In the genomic region with DNA sequence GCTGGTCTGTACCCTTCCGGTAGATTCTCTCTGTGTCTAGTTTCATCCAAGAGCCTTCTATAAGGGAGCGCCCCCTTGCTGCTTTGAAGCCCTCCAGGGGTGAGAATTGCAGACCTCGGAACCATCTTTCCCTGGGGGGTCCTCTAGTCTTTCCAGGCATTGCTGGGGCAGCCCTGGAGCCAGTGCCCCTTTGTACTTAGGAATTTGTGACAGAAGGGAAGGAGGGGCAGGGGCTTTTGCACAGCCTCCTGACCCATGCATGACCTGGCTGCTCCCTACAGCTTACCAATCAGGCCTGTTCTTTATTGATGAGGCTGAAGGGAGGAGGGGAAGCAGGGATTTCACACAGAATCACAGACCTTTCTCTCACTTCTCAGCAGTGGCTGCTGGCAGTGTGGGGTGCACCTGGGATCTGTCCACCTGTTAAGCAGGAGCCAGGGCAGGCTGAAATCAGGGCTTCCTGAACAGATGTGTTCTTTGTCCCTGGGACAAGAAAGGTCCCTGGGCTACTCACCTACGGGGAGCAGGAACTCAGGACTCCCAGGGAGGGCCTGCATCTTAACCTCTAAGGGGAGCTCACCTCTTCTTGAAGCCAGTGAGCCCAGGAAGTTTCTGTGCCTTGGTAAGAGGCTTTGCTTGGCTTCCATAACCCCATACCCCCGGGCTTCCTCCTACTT, we compare ENCODE assay signal across 23 cellular contexts. TPM values are rescaled to one million over a fixed set of nuclear protein-coding genes. Genes with fewer than 3 reads are reported as not detected.
DNase-seq lines count a peak whose midpoint lies in the region; ATAC-seq, FAIRE-seq and TF ChIP-seq lines count a peak whose summit lies in the region.
"Had no signal": no experiment of that assay in that cellular context is flagged by ENCODE, and none has a peak within 500 bp of the region (broad histone marks: within the 10 kb centered on the region; RNA-seq: fewer than 3 reads in every experiment).

No MANE protein-coding gene starts in this region.

- no peaks in the 10 kb centered on the region for H3K9me3 ChIP-seq in A673 (ENCODE audit: low read depth, low read length, poor library complexity, severe bottlenecking)
- H3K9me3 ChIP-seq in HUES64 (ENCODE audit: insufficient read depth, low read depth, low read length) = 0 out of 2 replicates have a peak, but pooled peaks cover 2% of the 10 kb centered on the region
- H3K9me3 ChIP-seq in H1 (ENCODE audit: insufficient read depth in 2 of 2, low read depth in 1 of 2, low read length in 1 of 2) = no peaks in the 10 kb centered on the region
- H3K9me3 ChIP-seq in neuronal stem cell (replicated peaks in 1 of 2; ENCODE audit: control insufficient read depth in 2 of 2, insufficient read depth in 1 of 2, low read depth in 1 of 2, low read length in 2 of 2) = peaks cover 0 to 17% of the 10 kb centered on the region in 2 donors
- 0 out of 2 replicates have a peak, but pooled peaks cover 3% of the 10 kb centered on the region for H3K9me3 ChIP-seq in Caco-2
- H3K9me3 ChIP-seq: Peyer's patch, testis had no signal

- BruUV-seq in A673 (replicated peaks; lab: Mats Ljungman, UMichigan) (no TSS peak), Caco-2 (replicated peaks; lab: Mats Ljungman, UMichigan) (no TSS peak)

- no peak overlapping the region for H3K4me3 ChIP-seq in A673 (ENCODE audit: low read depth, low read length, poor library complexity, severe bottlenecking)
- H3K4me3 ChIP-seq in HUES64 (ENCODE audit: low read length) = no peak overlapping the region
- no peak overlapping the region; a peak in 1 of 8 replicates for H3K4me3 ChIP-seq in H1 (ENCODE audit: extremely low read depth in 1 of 4, insufficient read depth in 2 of 4, low read depth in 3 of 4, low read length in 4 of 4)
- H3K4me3 ChIP-seq in neuronal stem cell (ENCODE audit: low read length in 2 of 2) = no peak overlapping the region
- H3K4me3 ChIP-seq in Caco-2 (ENCODE audit: low read depth, low read length) = no peak overlapping the region
- H3K4me3 ChIP-seq: GM23248, Peyer's patch, testis had no signal

- no peaks in the 10 kb centered on the region for H3K79me2 ChIP-seq in H1 (ENCODE audit: control insufficient read depth in 1 of 2, insufficient read depth in 2 of 2, low read length in 2 of 2)

- no peak overlapping the region for H3K4me3 Mint-ChIP-seq in Caco-2 (ENCODE audit: unreplicated experiment)
- no peak overlapping the region for H3K4me3 Mint-ChIP-seq in stimulated activated effector memory CD8-positive, alpha-beta T cell treated with anti-CD3 and anti-CD28 coated beads, Interleukin-12 subunit alpha, Interleukin-12 subunit beta, amount 100 ng/mL, for 72 hours
- H3K4me3 Mint-ChIP-seq: activated CD4-positive, alpha-beta memory T cell treated with anti-CD3 and anti-CD28 coated beads, Interleukin-2, amount 10 ng/mL, durations not matched to agents 7 days and 5 days; activated naive CD4-positive, alpha-beta T cell treated with anti-CD3 and anti-CD28 coated beads, Interleukin-2, amount 50 U/mL, for 24 hours; CD4-positive, alpha-beta T cell; T-helper 1 cell treated with Interleukin-12 subunit alpha and Interleukin-12 subunit beta and Interleukin-4 antibody, amounts not matched to agents 30 μg/mL and 1 μg/mL, for 36 hours had no signal

- no peak overlapping the region for H2BK5ac ChIP-seq in H1 (ENCODE audit: low read depth, low read length)
- H2BK5ac ChIP-seq in neuronal stem cell (ENCODE audit: low read length) = no peak overlapping the region

- no peak overlapping the region for H4K91ac ChIP-seq in H1 (replicated peaks; ENCODE audit: insufficient read length, low read length)
- H4K91ac ChIP-seq in neuronal stem cell (ENCODE audit: low read depth, low read length, poor library complexity) = no peak overlapping the region

- H3K79me1 ChIP-seq in H1 (ENCODE audit: low read depth, low read length) (no peaks in the 10 kb centered on the region), neuronal stem cell (ENCODE audit: low read depth, low read length) (peaks cover 6% of the 10 kb centered on the region)

- 0 out of 2 replicates have a peak overlapping the region, but pooled peaks have one; percentile 65 for H2AK5ac ChIP-seq in H1 (ENCODE audit: low read depth, low read length)
- no peak overlapping the region for H2AK5ac ChIP-seq in neuronal stem cell (ENCODE audit: low read depth, low read length)

- TF ChIP-seq RAD21 in H1 (IDR thresholded peaks at IDR 0.05 in 1 of 2, conservative IDR thresholded peaks at IDR 0.05 in 1 of 2; ENCODE audit: low read depth in 2 of 2, low read length in 2 of 2) = no peak

- intact Hi-C loops in A673 (cut with micrococcal nuclease; ENCODE audit: unreplicated experiment) (no loop called here), Caco-2 (cut with micrococcal nuclease; ENCODE audit: unreplicated experiment) (no loop called here)

- H3K27ac ChIP-seq in A673 (ENCODE audit: low read depth, low read length, poor library complexity, severe bottlenecking) (peak overlapping the region; percentile 20), HUES64 (ENCODE audit: low read depth, low read length) (0 out of 2 replicates have a peak overlapping the region, but pooled peaks have one; percentile 24), H1 (ENCODE audit: low read depth, low read length) (no peak overlapping the region), neuronal stem cell (replicated peaks; ENCODE audit: low read length) (peak overlapping the region; percentile 64)
- H3K27ac ChIP-seq: GM23248, Peyer's patch, testis had no signal

- no peak overlapping the region for H3K56ac ChIP-seq in H1 (replicated peaks; ENCODE audit: insufficient read length, low read depth, low read length)

- TF ChIP-seq EP300 in H1 (IDR thresholded peaks at IDR 0.05; ENCODE audit: borderline replicate concordance in 1 of 2, low read depth in 2 of 2, low read length in 2 of 2) = no peak

- ATAC-seq in activated CD4-positive, CD25-positive, alpha-beta regulatory T cell treated with anti-CD3 and anti-CD28 coated beads, Interleukin-2, amount 50 U/mL, for 24 hours = no peak
- no peak for ATAC-seq in stimulated activated effector memory CD8-positive, alpha-beta T cell treated with anti-CD3 and anti-CD28 coated beads, Interleukin-12 subunit alpha, Interleukin-12 subunit beta, amount 100 ng/mL, for 72 hours
- ATAC-seq: sciatic nerve had no signal

- H3K23ac ChIP-seq in H1 (ENCODE audit: insufficient read length) (no peak overlapping the region), neuronal stem cell (ENCODE audit: low read depth, low read length, poor library complexity) (no peak overlapping the region)

- H3K27me3 Mint-ChIP-seq in Caco-2 (ENCODE audit: insufficient read depth, unreplicated experiment) = peaks cover 3% of the 10 kb centered on the region

- H2BK12ac ChIP-seq in H1 (ENCODE audit: low read depth, low read length) (no peak overlapping the region), neuronal stem cell (ENCODE audit: low read length) (no peak overlapping the region)

- H3K18ac ChIP-seq in H1 (ENCODE audit: extremely low read depth, low read length) (0 out of 2 replicates have a peak overlapping the region, but pooled peaks have one; percentile 28), neuronal stem cell (ENCODE audit: low read length) (no peak overlapping the region)

- no peaks in the 10 kb centered on the region for H3K4me1 Mint-ChIP-seq in Caco-2 (ENCODE audit: low read depth, unreplicated experiment)
- no peaks in the 10 kb centered on the region for H3K4me1 Mint-ChIP-seq in stimulated activated effector memory CD8-positive, alpha-beta T cell treated with anti-CD3 and anti-CD28 coated beads, Interleukin-12 subunit alpha, Interleukin-12 subunit beta, amount 100 ng/mL, for 72 hours
- H3K4me1 Mint-ChIP-seq: activated CD4-positive, alpha-beta memory T cell treated with anti-CD3 and anti-CD28 coated beads, Interleukin-2, amount 10 ng/mL, durations not matched to agents 7 days and 5 days; activated naive CD4-positive, alpha-beta T cell treated with anti-CD3 and anti-CD28 coated beads, Interleukin-2, amount 50 U/mL, for 24 hours had no signal

- peak; percentile 32 for FAIRE-seq in H1 (lab: Jason Lieb, UNC)
- FAIRE-seq: colon, endometrium had no signal

- H4K20me1 ChIP-seq in H1 (replicated peaks in 1 of 2; ENCODE audit: control insufficient read depth in 1 of 2, insufficient read depth in 2 of 2, low read length in 2 of 2) = no peaks in the 10 kb centered on the region

- H3K27me3 ChIP-seq in A673 (replicated peaks; ENCODE audit: insufficient read depth, low read depth, low read length, poor library complexity) (no peaks in the 10 kb centered on the region), HUES64 (ENCODE audit: insufficient read depth, low read length) (no peaks in the 10 kb centered on the region), H1 (replicated peaks in 1 of 4; ENCODE audit: control insufficient read depth in 3 of 4, extremely low read depth in 1 of 4, insufficient read depth in 3 of 4, low read length in 3 of 4) (no peaks in the 10 kb centered on the region; a peak in 1 of 7 replicates), neuronal stem cell (ENCODE audit: control insufficient read depth in 3 of 3, insufficient read depth in 3 of 3, low read depth in 1 of 3, low read length in 3 of 3) (no peaks in the 10 kb centered on the region), Caco-2 (replicated peaks; ENCODE audit: control insufficient read depth, insufficient read depth, low read length) (no peaks in the 10 kb centered on the region)
- H3K27me3 ChIP-seq: Peyer's patch, testis had no signal

- H3K36me3 Mint-ChIP-seq in Caco-2 (ENCODE audit: insufficient read depth, unreplicated experiment) = no peaks in the 10 kb centered on the region
- H3K36me3 Mint-ChIP-seq in stimulated activated effector memory CD8-positive, alpha-beta T cell treated with anti-CD3 and anti-CD28 coated beads, Interleukin-12 subunit alpha, Interleukin-12 subunit beta, amount 100 ng/mL, for 72 hours = no peaks in the 10 kb centered on the region
- H3K36me3 Mint-ChIP-seq: activated naive CD4-positive, alpha-beta T cell treated with anti-CD3 and anti-CD28 coated beads, Interleukin-2, amount 50 U/mL, for 24 hours had no signal

- CTCF ChIA-PET in A673 (lab: Charles Lee) = interaction anchor here (2.9 kb wide), 1 partner anchor 8 kb away, joined by 17 read pairs; no protein-coding TSS in a partner anchor
- CTCF ChIA-PET in H1 (lab: Charles Lee; ENCODE audit: partially characterized antibody) = interaction anchor here (0.8 to 6.9 kb wide), 9 partner anchors 8 to 68 kb away, joined by 3 to 39 read pairs (median 4); no protein-coding TSS in a partner anchor
- CTCF ChIA-PET in Caco-2 (lab: Charles Lee) = no interaction called here

- DNase-seq in A673 (ENCODE audit: low spot score) (no peak), H1 (ENCODE audit: low read depth in 1 of 2, low spot score in 2 of 2) (peak in 1 of 2 experiments; percentile 52), neuronal stem cell (ENCODE audit: low spot score) (peak; percentile 76), Caco-2 (no peak), DMS153 treated with DMSO at 0.1 percent for 48 hours (lab: John Stamatoyannopoulos, UW; ENCODE audit: unreplicated experiment) (no peak)
- no peak for DNase-seq in stimulated activated effector memory CD8-positive, alpha-beta T cell treated with anti-CD3 and anti-CD28 coated beads, Interleukin-12 subunit alpha, Interleukin-12 subunit beta, amount 100 ng/mL, for 72 hours (ENCODE audit: low spot score in 2 of 2)
- DNase-seq: activated CD4-positive, alpha-beta memory T cell treated with anti-CD3 and anti-CD28 coated beads, Interleukin-2, amount 10 ng/mL, durations not matched to agents 7 days and 5 days; activated T-cell treated with anti-CD3 and anti-CD28 coated beads, Interleukin-2, amount 50 U/mL, for 48 hours; CD4-positive, alpha-beta T cell; DMS153; glutamatergic neuron; NCI-H146; NCI-H774; Peyer's patch; testis had no signal

- no peak overlapping the region for H2BK120ac ChIP-seq in H1 (replicated peaks; ENCODE audit: low read depth, low read length)
- H2BK120ac ChIP-seq in neuronal stem cell (ENCODE audit: low read depth, low read length) = no peak overlapping the region

- no peaks in the 10 kb centered on the region for H3K23me2 ChIP-seq in H1 (ENCODE audit: low read depth, low read length)

- 49% methylated on average over 5 of the region's 5 CpGs for WGBS in HUES64
- WGBS in H1 (ENCODE audit: extremely low coverage in 1 of 2, insufficient coverage in 1 of 2, insufficient read length in 1 of 2, insufficient replicate concordance in 2 of 2, low coverage in 1 of 2, low lambda C conversion rate in 2 of 2, missing lambda C conversion rate in 1 of 2), 2 experiments = 47% methylated on average over 5 of the region's 5 CpGs; no CpG with 5 or more reads in 1 of the 2 experiments
- WGBS in neuronal stem cell (ENCODE audit: extremely low coverage in 2 of 2, insufficient read length in 2 of 2, insufficient replicate concordance in 1 of 2), 2 donors = no CpG with 5 or more reads among the region's 5 CpGs

- TF ChIP-seq CTCF in A673 (conservative IDR thresholded peaks at IDR 0.05; ENCODE audit: low read depth, low read length) (no peak), H1 (IDR thresholded peaks at IDR 0.05; ENCODE audit: control extremely low read depth in 1 of 3, insufficient read depth in 1 of 3, low read depth in 1 of 3, low read length in 3 of 3) (peak in 2 of 3 experiments; percentile 13 to 14; a peak in 2 of 4 replicates), Caco-2 (IDR thresholded peaks at IDR 0.05; ENCODE audit: insufficient read depth in 1 of 2, low read depth in 1 of 2, low read length in 1 of 2, severe bottlenecking in 1 of 2, unreplicated experiment in 1 of 2) (peak in 1 of 2 experiments; percentile 8)

- H2BK15ac ChIP-seq in H1 (ENCODE audit: low read length) (no peak overlapping the region), neuronal stem cell (ENCODE audit: low read length) (no peak overlapping the region)

- H3K9me3 Mint-ChIP-seq in Caco-2 (ENCODE audit: unreplicated experiment) = no peaks in the 10 kb centered on the region
- no peaks in the 10 kb centered on the region for H3K9me3 Mint-ChIP-seq in stimulated activated effector memory CD8-positive, alpha-beta T cell treated with anti-CD3 and anti-CD28 coated beads, Interleukin-12 subunit alpha, Interleukin-12 subunit beta, amount 100 ng/mL, for 72 hours
- H3K9me3 Mint-ChIP-seq: activated CD4-positive, alpha-beta memory T cell treated with anti-CD3 and anti-CD28 coated beads, Interleukin-2, amount 10 ng/mL, durations not matched to agents 7 days and 5 days; activated naive CD4-positive, alpha-beta T cell treated with anti-CD3 and anti-CD28 coated beads, Interleukin-2, amount 50 U/mL, for 24 hours; CD4-positive, alpha-beta T cell; T-helper 1 cell treated with Interleukin-12 subunit alpha and Interleukin-12 subunit beta and Interleukin-4 antibody, amounts not matched to agents 30 μg/mL and 1 μg/mL, for 36 hours had no signal

- H2BK20ac ChIP-seq in H1 (ENCODE audit: low read length) = no peak overlapping the region

- H3K4ac ChIP-seq in H1 (replicated peaks; ENCODE audit: insufficient read length, low read depth, low read length) = no peak overlapping the region
- no peak overlapping the region for H3K4ac ChIP-seq in neuronal stem cell (ENCODE audit: low read length)

- H4K8ac ChIP-seq in H1 (ENCODE audit: extremely low read depth, insufficient read depth, low read length) = no peak overlapping the region
- H4K8ac ChIP-seq in neuronal stem cell (ENCODE audit: low read depth, low read length) = no peak overlapping the region

- POLR2A ChIA-PET in A673 (lab: Charles Lee; ENCODE audit: low non-redundant PET) = no interaction called here
- POLR2A ChIA-PET in H1 (lab: Charles Lee; ENCODE audit: partially characterized antibody) = no interaction called here
- POLR2A ChIA-PET in Caco-2 (lab: Charles Lee) = no interaction called here

- H3K4me2 ChIP-seq in H1 (ENCODE audit: insufficient read depth in 1 of 2, low read depth in 2 of 2, low read length in 2 of 2) (peak overlapping the region; percentile 7 to 25; a peak in 2 of 4 replicates), neuronal stem cell (ENCODE audit: insufficient read depth, low read length, poor library complexity, severe bottlenecking) (peak overlapping the region; percentile 46)

- H3K14ac ChIP-seq in H1 (ENCODE audit: insufficient read length) (no peak overlapping the region), neuronal stem cell (ENCODE audit: low read length) (no peak overlapping the region)

- H3K36me3 ChIP-seq in A673 (ENCODE audit: insufficient read depth, low read length, poor library complexity, severe bottlenecking) (peaks cover 17% of the 10 kb centered on the region), HUES64 (ENCODE audit: insufficient read depth, low read length) (peaks cover 2% of the 10 kb centered on the region; the same call in 1 of the 2 replicates), H1 (ENCODE audit: control insufficient read depth in 2 of 4, insufficient read depth in 4 of 4, low read length in 3 of 4) (no peaks in the 10 kb centered on the region), neuronal stem cell (replicated peaks in 1 of 2; ENCODE audit: control insufficient read depth in 2 of 2, insufficient read depth in 2 of 2, low read length in 2 of 2) (peaks cover 15 to 72% of the 10 kb centered on the region in 2 donors), Caco-2 (ENCODE audit: control insufficient read depth, insufficient read depth, low read length) (no peaks in the 10 kb centered on the region)
- H3K36me3 ChIP-seq: Peyer's patch had no signal

- H4K5ac ChIP-seq in H1 (ENCODE audit: insufficient read length, low read depth, low read length) = no peak overlapping the region

- no peak overlapping the region for H3K27ac Mint-ChIP-seq in Caco-2 (ENCODE audit: unreplicated experiment)
- H3K27ac Mint-ChIP-seq in stimulated activated effector memory CD8-positive, alpha-beta T cell treated with anti-CD3 and anti-CD28 coated beads, Interleukin-12 subunit alpha, Interleukin-12 subunit beta, amount 100 ng/mL, for 72 hours = no peak overlapping the region
- H3K27ac Mint-ChIP-seq: activated CD4-positive, alpha-beta memory T cell treated with anti-CD3 and anti-CD28 coated beads, Interleukin-2, amount 10 ng/mL, durations not matched to agents 7 days and 5 days; activated naive CD4-positive, alpha-beta T cell treated with anti-CD3 and anti-CD28 coated beads, Interleukin-2, amount 50 U/mL, for 24 hours; CD4-positive, alpha-beta T cell; T-helper 1 cell treated with Interleukin-12 subunit alpha and Interleukin-12 subunit beta and Interleukin-4 antibody, amounts not matched to agents 30 μg/mL and 1 μg/mL, for 36 hours had no signal

- H3K9ac ChIP-seq in HUES64 (ENCODE audit: low read depth, low read length) = no peak overlapping the region
- no peak overlapping the region for H3K9ac ChIP-seq in H1 (replicated peaks in 1 of 4; ENCODE audit: extremely low read depth in 1 of 4, low read depth in 3 of 4, low read length in 3 of 4)
- H3K9ac ChIP-seq in neuronal stem cell (ENCODE audit: low read depth, low read length, poor library complexity) = no peak overlapping the region
- H3K9ac ChIP-seq: GM23248 had no signal

- H2AFZ ChIP-seq in H1 (ENCODE audit: low read length) = no peak overlapping the region
- H2AFZ ChIP-seq in neuronal stem cell (ENCODE audit: low read length) = no peak overlapping the region
- H2AFZ ChIP-seq: GM23248 had no signal

- no peak for TF ChIP-seq POLR2A in H1 (IDR thresholded peaks at IDR 0.05; ENCODE audit: control extremely low read depth in 1 of 2, low read depth in 2 of 2, low read length in 2 of 2)

- H3K4me1 ChIP-seq in A673 (ENCODE audit: insufficient read depth, low read length, poor library complexity, severe bottlenecking) (peaks cover 50% of the 10 kb centered on the region), HUES64 (ENCODE audit: insufficient read depth, low read length) (peaks cover 36% of the 10 kb centered on the region), H1 (replicated peaks in 1 of 4; ENCODE audit: control insufficient read depth in 3 of 4, insufficient read depth in 4 of 4, low read length in 3 of 4) (peaks cover 10 to 28% (median 20%) of the 10 kb centered on the region in 4 experiments), neuronal stem cell (ENCODE audit: control insufficient read depth in 2 of 2, insufficient read depth in 1 of 2, low read depth in 1 of 2, low read length in 2 of 2) (peaks cover 35 to 48% of the 10 kb centered on the region in 2 donors), Caco-2 (no peaks in the 10 kb centered on the region)
- H3K4me1 ChIP-seq: Peyer's patch had no signal

RNA-seq across cellular contexts. Expression of gene MAPRE3, which starts 56.0 kb away (rescaled TPM):
- total RNA-seq in A673 (2021) (8.4 and 9.0 TPM in 2 replicates), Caco-2 (2022) (4.9 and 5.7 TPM in 2 replicates)
- polyA plus RNA-seq in HUES64 (2013, experiment 1 of 2) = 4.8 TPM
- 6.2 TPM for polyA plus RNA-seq in HUES64 (2013, experiment 2 of 2)
- total RNA-seq in H1 (2021; fragmentation: NEBNext Ultra II Directional; extraction: Animal tissue kit (Norgen Biotek cat#: 25700)) = 6.6 and 7.5 TPM in 2 replicates
- polyA plus RNA-seq in H1 (2011; rRNA removed) = 4.9 and 8.9 TPM in 2 replicates
- 6.7 TPM for polyA plus RNA-seq in H1 (2011; cell fraction: cytosol; rRNA removed)
- polyA plus RNA-seq in H1 (2011; cell fraction: nucleus; rRNA removed) = 32.7 TPM
- polyA plus RNA-seq in H1 (2012, experiment 1 of 2) = 7.2 to 11.0 TPM (median 9.3 TPM) in 4 replicates
- 7.4 TPM for polyA plus RNA-seq in H1 (2012, experiment 2 of 2)
- polyA plus RNA-seq in H1 (2013, experiment 1 of 2) = 3.5 TPM
- 3.6 TPM for polyA plus RNA-seq in H1 (2013, experiment 2 of 2)
- 2.6 and 4.0 TPM in 2 replicates for polyA minus RNA-seq in H1 (2011; rRNA and poly(A)+ RNA removed)
- polyA minus RNA-seq in H1 (2011; cell fraction: cytosol; rRNA and poly(A)+ RNA removed) = 4.4 TPM
- polyA minus RNA-seq in H1 (2011; cell fraction: nucleus; rRNA and poly(A)+ RNA removed) = 5.1 TPM
- 13.3 TPM for polyA plus RNA-seq in neuronal stem cell (2013, experiment 1 of 2)
- polyA plus RNA-seq in neuronal stem cell (2013, experiment 2 of 2) = 13.3 TPM
